1 cellular context compared by ENCODE assay signal in the genomic region with DNA sequence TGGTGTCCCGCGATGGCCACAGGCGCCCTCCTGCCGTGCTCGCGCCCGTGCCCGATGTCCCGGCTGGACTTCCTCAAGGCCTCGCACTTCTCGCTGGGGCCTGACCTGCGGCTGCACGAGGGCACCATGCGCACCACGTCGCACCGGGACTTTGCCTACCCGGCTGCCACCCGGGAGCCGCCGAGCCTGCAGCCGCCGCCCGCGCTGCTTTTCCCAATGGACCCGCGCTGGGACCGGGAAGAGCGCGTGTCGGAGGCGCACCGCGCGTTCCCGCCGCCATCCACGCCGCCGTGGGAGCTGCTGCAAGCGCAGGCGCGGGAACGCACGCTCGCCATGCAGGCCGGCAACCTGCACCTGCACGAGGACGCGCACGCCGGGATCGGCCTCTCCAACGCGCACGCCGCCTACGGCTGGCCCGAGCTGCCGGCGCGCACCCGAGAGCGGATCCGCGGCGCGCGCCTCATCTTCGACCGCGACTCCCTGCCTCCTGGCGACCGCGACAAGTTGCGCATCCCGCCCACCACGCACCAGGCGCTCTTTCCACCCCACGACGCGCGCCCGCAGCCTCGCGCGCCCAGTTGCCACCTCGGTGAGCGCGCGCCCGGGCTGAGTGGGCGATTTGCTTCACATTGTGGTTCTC.
TF ChIP-seq lines count a peak whose summit lies in the region.

No MANE protein-coding gene starts in this region.

TF ChIP-seq in HepG2, 621 proteins besides CTCF, POLR2A, EP300 and RAD21 (continued from another document and continues in another):
- TF ChIP-seq, protein P1, sequence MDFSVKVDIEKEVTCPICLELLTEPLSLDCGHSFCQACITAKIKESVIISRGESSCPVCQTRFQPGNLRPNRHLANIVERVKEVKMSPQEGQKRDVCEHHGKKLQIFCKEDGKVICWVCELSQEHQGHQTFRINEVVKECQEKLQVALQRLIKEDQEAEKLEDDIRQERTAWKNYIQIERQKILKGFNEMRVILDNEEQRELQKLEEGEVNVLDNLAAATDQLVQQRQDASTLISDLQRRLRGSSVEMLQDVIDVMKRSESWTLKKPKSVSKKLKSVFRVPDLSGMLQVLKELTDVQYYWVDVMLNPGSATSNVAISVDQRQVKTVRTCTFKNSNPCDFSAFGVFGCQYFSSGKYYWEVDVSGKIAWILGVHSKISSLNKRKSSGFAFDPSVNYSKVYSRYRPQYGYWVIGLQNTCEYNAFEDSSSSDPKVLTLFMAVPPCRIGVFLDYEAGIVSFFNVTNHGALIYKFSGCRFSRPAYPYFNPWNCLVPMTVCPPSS (IDR thresholded peaks at IDR 0.05) = no peak
- TF ChIP-seq ARHGAP35 (CRISPR knock-in tag; IDR thresholded peaks at IDR 0.05; ENCODE audit: borderline replicate concordance) (peak; percentile 75; the same call in 1 of the 2 replicates), HNF4G (IDR thresholded peaks at IDR 0.05; ENCODE audit: borderline replicate concordance, low read depth, low read length) (no peak), HNF4G (CRISPR knock-in tag; IDR thresholded peaks at IDR 0.05; ENCODE audit: borderline replicate concordance, low read depth) (peak; percentile 52; the same call in 1 of the 2 replicates), ZNF670 (CRISPR knock-in tag; IDR thresholded peaks at IDR 0.05; ENCODE audit: borderline replicate concordance) (no peak; the same call in 1 of the 2 replicates), ZNF589 (CRISPR knock-in tag; conservative IDR thresholded peaks at IDR 0.05) (peak; percentile 81; the same call in 1 of the 2 replicates), ZNF329 (CRISPR knock-in tag; IDR thresholded peaks at IDR 0.05; ENCODE audit: low read depth) (peak; percentile 81; the same call in 1 of the 2 replicates), ZNF678 (CRISPR knock-in tag; IDR thresholded peaks at IDR 0.05) (no peak), SOX13 (IDR thresholded peaks at IDR 0.05) (no peak), SOX13 (CRISPR knock-in tag; conservative IDR thresholded peaks at IDR 0.05 in 1 of 2, IDR thresholded peaks at IDR 0.05 in 1 of 2) (no peak), SYNCRIP (IDR thresholded peaks at IDR 0.05; ENCODE audit: insufficient read depth, low read depth, low read length) (no peak), ZNF101 (CRISPR knock-in tag; IDR thresholded peaks at IDR 0.05; ENCODE audit: borderline replicate concordance, low read depth) (no peak), MEIS1 (CRISPR knock-in tag; IDR thresholded peaks at IDR 0.05; ENCODE audit: borderline replicate concordance) (no peak; the same call in 1 of the 2 replicates), SMAD1 (CRISPR knock-in tag; IDR thresholded peaks at IDR 0.05; ENCODE audit: borderline replicate concordance, low read depth) (peak; percentile 88; the same call in 1 of the 2 replicates), JARID2 (CRISPR knock-in tag; IDR thresholded peaks at IDR 0.05; ENCODE audit: insufficient replicate concordance) (no peak), TGIF2 (CRISPR knock-in tag; IDR thresholded peaks at IDR 0.05) (no peak), MAFF (IDR thresholded peaks at IDR 0.05; ENCODE audit: low read depth, low read length) (no peak), KDM3A (CRISPR knock-in tag; IDR thresholded peaks at IDR 0.05; ENCODE audit: low read depth) (peak; percentile 42; the same call in 1 of the 2 replicates), SIX4 (CRISPR knock-in tag; IDR thresholded peaks at IDR 0.05) (no peak), ZNF20 (CRISPR knock-in tag; IDR thresholded peaks at IDR 0.05) (no peak), CBX2 (IDR thresholded peaks at IDR 0.05; ENCODE audit: low read depth, low read length) (no peak), CBX2 (CRISPR knock-in tag; IDR thresholded peaks at IDR 0.05; ENCODE audit: low read depth) (no peak), ZNF292 (CRISPR knock-in tag; IDR thresholded peaks at IDR 0.05; ENCODE audit: borderline replicate concordance, low read depth) (no peak), ZFP41 (CRISPR knock-in tag; IDR thresholded peaks at IDR 0.05; ENCODE audit: borderline replicate concordance) (peak; percentile 92; the same call in 1 of the 2 replicates), ZNF263 (CRISPR knock-in tag; IDR thresholded peaks at IDR 0.05) (no peak; the same call in 1 of the 2 replicates), RFX5 (IDR thresholded peaks at IDR 0.05; ENCODE audit: low read depth, low read length) (no peak)
- TF ChIP-seq, protein P2, sequence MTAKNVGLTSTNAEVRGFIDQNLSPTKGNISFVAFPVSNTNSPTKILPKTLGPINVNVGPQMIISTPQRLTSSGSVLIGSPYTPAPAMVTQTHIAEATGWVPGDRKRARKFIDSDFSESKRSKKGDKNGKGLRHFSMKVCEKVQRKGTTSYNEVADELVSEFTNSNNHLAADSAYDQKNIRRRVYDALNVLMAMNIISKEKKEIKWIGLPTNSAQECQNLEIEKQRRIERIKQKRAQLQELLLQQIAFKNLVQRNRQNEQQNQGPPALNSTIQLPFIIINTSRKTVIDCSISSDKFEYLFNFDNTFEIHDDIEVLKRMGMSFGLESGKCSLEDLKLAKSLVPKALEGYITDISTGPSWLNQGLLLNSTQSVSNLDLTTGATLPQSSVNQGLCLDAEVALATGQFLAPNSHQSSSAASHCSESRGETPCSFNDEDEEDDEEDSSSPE (CRISPR knock-in tag; IDR thresholded peaks at IDR 0.05) = peak; percentile 81
- TF ChIP-seq, protein P3, sequence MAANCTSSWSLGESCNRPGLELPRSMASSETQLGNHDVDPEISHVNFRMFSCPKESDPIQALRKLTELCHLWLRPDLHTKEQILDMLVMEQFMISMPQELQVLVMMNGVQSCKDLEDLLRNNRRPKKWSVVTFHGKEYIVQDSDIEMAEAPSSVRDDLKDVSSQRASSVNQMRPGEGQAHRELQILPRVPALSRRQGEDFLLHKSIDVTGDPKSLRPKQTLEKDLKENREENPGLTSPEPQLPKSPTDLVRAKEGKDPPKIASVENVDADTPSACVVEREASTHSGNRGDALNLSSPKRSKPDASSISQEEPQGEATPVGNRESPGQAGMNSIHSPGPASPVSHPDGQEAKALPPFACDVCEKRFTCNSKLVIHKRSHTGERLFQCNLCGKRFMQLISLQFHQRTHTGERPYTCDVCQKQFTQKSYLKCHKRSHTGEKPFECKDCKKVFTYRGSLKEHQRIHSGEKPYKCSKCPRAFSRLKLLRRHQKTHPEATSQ (CRISPR knock-in tag; IDR thresholded peaks at IDR 0.05; ENCODE audit: borderline replicate concordance) = 0 out of 2 replicates have a peak, but pooled peaks have one; percentile 43
- TF ChIP-seq, protein P4, sequence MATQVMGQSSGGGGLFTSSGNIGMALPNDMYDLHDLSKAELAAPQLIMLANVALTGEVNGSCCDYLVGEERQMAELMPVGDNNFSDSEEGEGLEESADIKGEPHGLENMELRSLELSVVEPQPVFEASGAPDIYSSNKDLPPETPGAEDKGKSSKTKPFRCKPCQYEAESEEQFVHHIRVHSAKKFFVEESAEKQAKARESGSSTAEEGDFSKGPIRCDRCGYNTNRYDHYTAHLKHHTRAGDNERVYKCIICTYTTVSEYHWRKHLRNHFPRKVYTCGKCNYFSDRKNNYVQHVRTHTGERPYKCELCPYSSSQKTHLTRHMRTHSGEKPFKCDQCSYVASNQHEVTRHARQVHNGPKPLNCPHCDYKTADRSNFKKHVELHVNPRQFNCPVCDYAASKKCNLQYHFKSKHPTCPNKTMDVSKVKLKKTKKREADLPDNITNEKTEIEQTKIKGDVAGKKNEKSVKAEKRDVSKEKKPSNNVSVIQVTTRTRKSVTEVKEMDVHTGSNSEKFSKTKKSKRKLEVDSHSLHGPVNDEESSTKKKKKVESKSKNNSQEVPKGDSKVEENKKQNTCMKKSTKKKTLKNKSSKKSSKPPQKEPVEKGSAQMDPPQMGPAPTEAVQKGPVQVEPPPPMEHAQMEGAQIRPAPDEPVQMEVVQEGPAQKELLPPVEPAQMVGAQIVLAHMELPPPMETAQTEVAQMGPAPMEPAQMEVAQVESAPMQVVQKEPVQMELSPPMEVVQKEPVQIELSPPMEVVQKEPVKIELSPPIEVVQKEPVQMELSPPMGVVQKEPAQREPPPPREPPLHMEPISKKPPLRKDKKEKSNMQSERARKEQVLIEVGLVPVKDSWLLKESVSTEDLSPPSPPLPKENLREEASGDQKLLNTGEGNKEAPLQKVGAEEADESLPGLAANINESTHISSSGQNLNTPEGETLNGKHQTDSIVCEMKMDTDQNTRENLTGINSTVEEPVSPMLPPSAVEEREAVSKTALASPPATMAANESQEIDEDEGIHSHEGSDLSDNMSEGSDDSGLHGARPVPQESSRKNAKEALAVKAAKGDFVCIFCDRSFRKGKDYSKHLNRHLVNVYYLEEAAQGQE (IDR thresholded peaks at IDR 0.05; ENCODE audit: borderline replicate concordance in 1 of 2, low read depth in 1 of 2, low read length in 2 of 2) = no peak
- TF ChIP-seq, protein P5, sequence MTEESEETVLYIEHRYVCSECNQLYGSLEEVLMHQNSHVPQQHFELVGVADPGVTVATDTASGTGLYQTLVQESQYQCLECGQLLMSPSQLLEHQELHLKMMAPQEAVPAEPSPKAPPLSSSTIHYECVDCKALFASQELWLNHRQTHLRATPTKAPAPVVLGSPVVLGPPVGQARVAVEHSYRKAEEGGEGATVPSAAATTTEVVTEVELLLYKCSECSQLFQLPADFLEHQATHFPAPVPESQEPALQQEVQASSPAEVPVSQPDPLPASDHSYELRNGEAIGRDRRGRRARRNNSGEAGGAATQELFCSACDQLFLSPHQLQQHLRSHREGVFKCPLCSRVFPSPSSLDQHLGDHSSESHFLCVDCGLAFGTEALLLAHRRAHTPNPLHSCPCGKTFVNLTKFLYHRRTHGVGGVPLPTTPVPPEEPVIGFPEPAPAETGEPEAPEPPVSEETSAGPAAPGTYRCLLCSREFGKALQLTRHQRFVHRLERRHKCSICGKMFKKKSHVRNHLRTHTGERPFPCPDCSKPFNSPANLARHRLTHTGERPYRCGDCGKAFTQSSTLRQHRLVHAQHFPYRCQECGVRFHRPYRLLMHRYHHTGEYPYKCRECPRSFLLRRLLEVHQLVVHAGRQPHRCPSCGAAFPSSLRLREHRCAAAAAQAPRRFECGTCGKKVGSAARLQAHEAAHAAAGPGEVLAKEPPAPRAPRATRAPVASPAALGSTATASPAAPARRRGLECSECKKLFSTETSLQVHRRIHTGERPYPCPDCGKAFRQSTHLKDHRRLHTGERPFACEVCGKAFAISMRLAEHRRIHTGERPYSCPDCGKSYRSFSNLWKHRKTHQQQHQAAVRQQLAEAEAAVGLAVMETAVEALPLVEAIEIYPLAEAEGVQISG (CRISPR knock-in tag; IDR thresholded peaks at IDR 0.05) = peak; percentile 40; the same call in 1 of the 2 replicates
- TF ChIP-seq, protein P6, sequence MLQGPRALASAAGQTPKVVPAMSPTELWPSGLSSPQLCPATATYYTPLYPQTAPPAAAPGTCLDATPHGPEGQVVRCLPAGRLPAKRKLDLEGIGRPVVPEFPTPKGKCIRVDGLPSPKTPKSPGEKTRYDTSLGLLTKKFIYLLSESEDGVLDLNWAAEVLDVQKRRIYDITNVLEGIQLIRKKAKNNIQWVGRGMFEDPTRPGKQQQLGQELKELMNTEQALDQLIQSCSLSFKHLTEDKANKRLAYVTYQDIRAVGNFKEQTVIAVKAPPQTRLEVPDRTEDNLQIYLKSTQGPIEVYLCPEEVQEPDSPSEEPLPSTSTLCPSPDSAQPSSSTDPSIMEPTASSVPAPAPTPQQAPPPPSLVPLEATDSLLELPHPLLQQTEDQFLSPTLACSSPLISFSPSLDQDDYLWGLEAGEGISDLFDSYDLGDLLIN (CRISPR knock-in tag; IDR thresholded peaks at IDR 0.05; ENCODE audit: borderline replicate concordance) = no peak
- TF ChIP-seq, protein P7, sequence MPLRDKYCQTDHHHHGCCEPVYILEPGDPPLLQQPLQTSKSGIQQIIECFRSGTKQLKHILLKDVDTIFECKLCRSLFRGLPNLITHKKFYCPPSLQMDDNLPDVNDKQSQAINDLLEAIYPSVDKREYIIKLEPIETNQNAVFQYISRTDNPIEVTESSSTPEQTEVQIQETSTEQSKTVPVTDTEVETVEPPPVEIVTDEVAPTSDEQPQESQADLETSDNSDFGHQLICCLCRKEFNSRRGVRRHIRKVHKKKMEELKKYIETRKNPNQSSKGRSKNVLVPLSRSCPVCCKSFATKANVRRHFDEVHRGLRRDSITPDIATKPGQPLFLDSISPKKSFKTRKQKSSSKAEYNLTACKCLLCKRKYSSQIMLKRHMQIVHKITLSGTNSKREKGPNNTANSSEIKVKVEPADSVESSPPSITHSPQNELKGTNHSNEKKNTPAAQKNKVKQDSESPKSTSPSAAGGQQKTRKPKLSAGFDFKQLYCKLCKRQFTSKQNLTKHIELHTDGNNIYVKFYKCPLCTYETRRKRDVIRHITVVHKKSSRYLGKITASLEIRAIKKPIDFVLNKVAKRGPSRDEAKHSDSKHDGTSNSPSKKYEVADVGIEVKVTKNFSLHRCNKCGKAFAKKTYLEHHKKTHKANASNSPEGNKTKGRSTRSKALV (CRISPR knock-in tag; IDR thresholded peaks at IDR 0.05) = peak; percentile 88
- TF ChIP-seq, protein P8, sequence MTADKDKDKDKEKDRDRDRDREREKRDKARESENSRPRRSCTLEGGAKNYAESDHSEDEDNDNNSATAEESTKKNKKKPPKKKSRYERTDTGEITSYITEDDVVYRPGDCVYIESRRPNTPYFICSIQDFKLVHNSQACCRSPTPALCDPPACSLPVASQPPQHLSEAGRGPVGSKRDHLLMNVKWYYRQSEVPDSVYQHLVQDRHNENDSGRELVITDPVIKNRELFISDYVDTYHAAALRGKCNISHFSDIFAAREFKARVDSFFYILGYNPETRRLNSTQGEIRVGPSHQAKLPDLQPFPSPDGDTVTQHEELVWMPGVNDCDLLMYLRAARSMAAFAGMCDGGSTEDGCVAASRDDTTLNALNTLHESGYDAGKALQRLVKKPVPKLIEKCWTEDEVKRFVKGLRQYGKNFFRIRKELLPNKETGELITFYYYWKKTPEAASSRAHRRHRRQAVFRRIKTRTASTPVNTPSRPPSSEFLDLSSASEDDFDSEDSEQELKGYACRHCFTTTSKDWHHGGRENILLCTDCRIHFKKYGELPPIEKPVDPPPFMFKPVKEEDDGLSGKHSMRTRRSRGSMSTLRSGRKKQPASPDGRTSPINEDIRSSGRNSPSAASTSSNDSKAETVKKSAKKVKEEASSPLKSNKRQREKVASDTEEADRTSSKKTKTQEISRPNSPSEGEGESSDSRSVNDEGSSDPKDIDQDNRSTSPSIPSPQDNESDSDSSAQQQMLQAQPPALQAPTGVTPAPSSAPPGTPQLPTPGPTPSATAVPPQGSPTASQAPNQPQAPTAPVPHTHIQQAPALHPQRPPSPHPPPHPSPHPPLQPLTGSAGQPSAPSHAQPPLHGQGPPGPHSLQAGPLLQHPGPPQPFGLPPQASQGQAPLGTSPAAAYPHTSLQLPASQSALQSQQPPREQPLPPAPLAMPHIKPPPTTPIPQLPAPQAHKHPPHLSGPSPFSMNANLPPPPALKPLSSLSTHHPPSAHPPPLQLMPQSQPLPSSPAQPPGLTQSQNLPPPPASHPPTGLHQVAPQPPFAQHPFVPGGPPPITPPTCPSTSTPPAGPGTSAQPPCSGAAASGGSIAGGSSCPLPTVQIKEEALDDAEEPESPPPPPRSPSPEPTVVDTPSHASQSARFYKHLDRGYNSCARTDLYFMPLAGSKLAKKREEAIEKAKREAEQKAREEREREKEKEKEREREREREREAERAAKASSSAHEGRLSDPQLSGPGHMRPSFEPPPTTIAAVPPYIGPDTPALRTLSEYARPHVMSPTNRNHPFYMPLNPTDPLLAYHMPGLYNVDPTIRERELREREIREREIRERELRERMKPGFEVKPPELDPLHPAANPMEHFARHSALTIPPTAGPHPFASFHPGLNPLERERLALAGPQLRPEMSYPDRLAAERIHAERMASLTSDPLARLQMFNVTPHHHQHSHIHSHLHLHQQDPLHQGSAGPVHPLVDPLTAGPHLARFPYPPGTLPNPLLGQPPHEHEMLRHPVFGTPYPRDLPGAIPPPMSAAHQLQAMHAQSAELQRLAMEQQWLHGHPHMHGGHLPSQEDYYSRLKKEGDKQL (CRISPR knock-in tag; IDR thresholded peaks at IDR 0.05; ENCODE audit: low read depth) = no peak
